In the genomic region with DNA sequence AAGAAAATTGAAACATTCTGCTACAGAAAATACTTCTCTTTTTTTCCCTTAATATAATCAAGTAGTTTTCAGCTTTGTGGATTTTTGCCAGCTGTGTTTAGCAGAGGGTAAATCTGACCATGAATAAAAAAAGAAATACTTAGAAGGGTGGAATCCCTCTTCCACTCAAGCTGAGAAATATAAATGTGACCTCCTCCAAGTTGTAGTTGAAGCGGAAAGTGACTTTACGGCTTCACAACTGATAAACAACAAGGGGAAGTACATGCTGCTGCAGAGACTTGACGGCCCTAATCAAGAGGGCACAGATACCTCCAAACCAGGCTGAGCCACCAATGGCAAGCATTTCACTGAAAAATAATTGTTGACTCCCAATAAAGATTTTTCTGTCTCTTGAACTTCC, we compare ENCODE assay signal across 19 cellular contexts.
"Had no signal": no experiment of that assay in that cellular context is flagged by ENCODE, and none has a peak within 500 bp of the region (broad histone marks: within the 10 kb centered on the region; RNA-seq: fewer than 3 reads in every experiment).

No MANE protein-coding gene starts in this region.

- H3K36me3 ChIP-seq: gastrocnemius medialis, heart left ventricle, lower lobe of right lung, ovary, stomach, upper lobe of left lung had no signal

- H3K4me3 ChIP-seq: gastrocnemius medialis, heart left ventricle, lower lobe of right lung, ovary, stomach, testis, upper lobe of left lung had no signal

- H3K9me3 Mint-ChIP-seq: dendritic cell treated with granulocyte-macrophage colony-stimulating factor and Interleukin-4, amounts not matched to agents 40 ng/mL and 50 ng/mL, for 4 days had no signal

- H3K27me3 ChIP-seq: gastrocnemius medialis, heart left ventricle, ovary, stomach, testis, upper lobe of left lung had no signal

- H3K27me3 Mint-ChIP-seq: activated naive CD8-positive, alpha-beta T cell treated with anti-CD3 and anti-CD28 coated beads, Interleukin-2, amount 50 U/mL, for 24 hours; activated T-helper 17 cell treated with anti-CD3 and anti-CD28 coated beads, Interleukin-2, amount 50 U/mL, for 72 hours; dendritic cell treated with granulocyte-macrophage colony-stimulating factor and Interleukin-4, amounts not matched to agents 40 ng/mL and 50 ng/mL, for 4 days had no signal

- H3K27ac ChIP-seq: gastrocnemius medialis, heart left ventricle, lower lobe of right lung, ovary, stomach, testis, upper lobe of left lung, VCaP had no signal

- H3K27ac Mint-ChIP-seq: activated naive CD8-positive, alpha-beta T cell treated with anti-CD3 and anti-CD28 coated beads, Interleukin-2, amount 50 U/mL, for 24 hours; activated T-helper 17 cell treated with anti-CD3 and anti-CD28 coated beads, Interleukin-2, amount 50 U/mL, for 72 hours; dendritic cell treated with granulocyte-macrophage colony-stimulating factor and Interleukin-4, amounts not matched to agents 40 ng/mL and 50 ng/mL, for 4 days had no signal

- H3K4me1 ChIP-seq: gastrocnemius medialis, heart left ventricle, lower lobe of right lung, stomach, testis, upper lobe of left lung had no signal

- DNase-seq: activated CD4-positive, alpha-beta T cell treated with anti-CD3 and anti-CD28 coated beads, Interleukin-2, amount 50 U/mL, for 48 hours; activated naive CD4-positive, alpha-beta T cell treated with Interleukin-2 at 50 U/mL for 16 hours; activated naive CD8-positive, alpha-beta T cell treated with anti-CD3 and anti-CD28 coated beads, Interleukin-2, amount 50 U/mL, for 24 hours; aorta; cerebellar nuclear complex; effector memory CD4-positive, alpha-beta T cell; gastrocnemius medialis; heart left ventricle; left cardiac atrium; lower lobe of right lung; midbrain; ovary; stimulated activated CD4-positive, alpha-beta T cell treated with anti-CD3 and anti-CD28 coated beads, Interleukin-1b, Interleukin-23, amount 100 ng/mL, for 48 hours; stomach; testis; upper lobe of left lung had no signal

- H3K4me3 Mint-ChIP-seq: activated naive CD8-positive, alpha-beta T cell treated with anti-CD3 and anti-CD28 coated beads, Interleukin-2, amount 50 U/mL, for 24 hours; activated T-helper 17 cell treated with anti-CD3 and anti-CD28 coated beads, Interleukin-2, amount 50 U/mL, for 72 hours; dendritic cell treated with granulocyte-macrophage colony-stimulating factor and Interleukin-4, amounts not matched to agents 40 ng/mL and 50 ng/mL, for 4 days had no signal

- H3K4me1 Mint-ChIP-seq: activated T-helper 17 cell treated with anti-CD3 and anti-CD28 coated beads, Interleukin-2, amount 50 U/mL, for 72 hours had no signal

- H3K9me3 ChIP-seq: gastrocnemius medialis, lower lobe of right lung, ovary, stomach, testis, upper lobe of left lung had no signal
